ENCODE assay signal across 10 cellular contexts in genomic region chr11:130677486-130678153, GRCh38.
DNase-seq lines count a peak whose midpoint lies in the region; ATAC-seq and TF ChIP-seq lines count a peak whose summit lies in the region.
"Had no signal": no experiment of that assay in that cellular context is flagged by ENCODE, and none has a peak within 500 bp of the region (broad histone marks: within the 10 kb centered on the region; RNA-seq: fewer than 3 reads in every experiment).

No MANE protein-coding gene starts in this region.

- peak overlapping the region; percentile 96 for H3K27ac Mint-ChIP-seq in osteocyte (ENCODE audit: unreplicated experiment)

- no peak for TF ChIP-seq POLR2A in gastroesophageal sphincter (IDR thresholded peaks at IDR 0.05)

- H3K9me3 Mint-ChIP-seq in osteocyte (ENCODE audit: unreplicated experiment), result peaks cover 32% of the 10 kb centered on the region

- peaks cover 26% of the 10 kb centered on the region for H3K36me3 Mint-ChIP-seq in osteocyte (ENCODE audit: unreplicated experiment)

- no peaks in the 10 kb centered on the region for H3K36me3 ChIP-seq in gastroesophageal sphincter

- DNase-seq in GM04503 (ENCODE audit: low read depth), result peak; percentile 86
- peak; percentile 82 for DNase-seq in SW480 (ENCODE audit: low spot score)
- DNase-seq in osteocyte (ENCODE audit: extremely low spot score, unreplicated experiment), result peak; percentile 87
- DNase-seq in OCI-M2 (lab: John Stamatoyannopoulos, UW; ENCODE audit: unreplicated experiment), result no peak
- no peak for DNase-seq in GM19238 (ENCODE audit: insufficient read length, low spot score)
- DNase-seq in NCI-H2227 (lab: John Stamatoyannopoulos, UW; ENCODE audit: unreplicated experiment), result no peak
- no peak for DNase-seq in GM10248 (ENCODE audit: extremely low spot score)
- DNase-seq: activated naive CD4-positive, alpha-beta T cell; hippocampal formation had no signal

- no peaks in the 10 kb centered on the region for H3K27me3 Mint-ChIP-seq in osteocyte (ENCODE audit: unreplicated experiment)

- peaks cover 14 to 54% (median 29%) of the 10 kb centered on the region in 3 donors for H3K4me1 ChIP-seq in gastroesophageal sphincter

- H3K27ac ChIP-seq in gastroesophageal sphincter, result peak overlapping the region; percentile 75 to 92 (median 83)

- peaks cover 0 to 38% (median 0%) of the 10 kb centered on the region in 3 donors for H3K9me3 ChIP-seq in gastroesophageal sphincter

- no peak for TF ChIP-seq CTCF in gastroesophageal sphincter (IDR thresholded peaks at IDR 0.05)
- no peak for TF ChIP-seq CTCF in osteocyte (IDR thresholded peaks at IDR 0.05)
- no peak for TF ChIP-seq CTCF in GM10248 (IDR thresholded peaks at IDR 0.05; ENCODE audit: control extremely low read depth, extremely low read depth, low read depth, missing control alignments)

- no peak for ATAC-seq in gastroesophageal sphincter

- no peak overlapping the region for H3K4me3 ChIP-seq in gastroesophageal sphincter

- peaks cover 56% of the 10 kb centered on the region for H3K4me1 Mint-ChIP-seq in osteocyte (ENCODE audit: unreplicated experiment)

- POLR2A ChIA-PET in GM10248 (lab: Yijun Ruan, JAX), result no interaction called here

- 60 to 64% methylated on average over 4 of the region's 6 CpGs for WGBS in gastroesophageal sphincter (ENCODE audit: low coverage in 1 of 2), 2 donors

- H3K4me3 Mint-ChIP-seq in osteocyte (ENCODE audit: unreplicated experiment), result no peak overlapping the region

- TF ChIP-seq EP300 in gastroesophageal sphincter (IDR thresholded peaks at IDR 0.05), result no peak

- no peaks in the 10 kb centered on the region for H3K27me3 ChIP-seq in gastroesophageal sphincter

- CTCF ChIA-PET in GM10248 (lab: Yijun Ruan, JAX), result no interaction called here

Comparison
In these comparisons a context has a peak if more than half of its experiments do, and no peak if none do; other contexts are left out.
1. DNase-seq: peak in GM04503 (single experiment), SW480 (single experiment) and osteocyte (single experiment); none in OCI-M2 (single experiment), GM19238 (single experiment), NCI-H2227 (single experiment) and GM10248 (single experiment).